Comparison of ENCODE assay signal across 1 cellular context in the genomic region with DNA sequence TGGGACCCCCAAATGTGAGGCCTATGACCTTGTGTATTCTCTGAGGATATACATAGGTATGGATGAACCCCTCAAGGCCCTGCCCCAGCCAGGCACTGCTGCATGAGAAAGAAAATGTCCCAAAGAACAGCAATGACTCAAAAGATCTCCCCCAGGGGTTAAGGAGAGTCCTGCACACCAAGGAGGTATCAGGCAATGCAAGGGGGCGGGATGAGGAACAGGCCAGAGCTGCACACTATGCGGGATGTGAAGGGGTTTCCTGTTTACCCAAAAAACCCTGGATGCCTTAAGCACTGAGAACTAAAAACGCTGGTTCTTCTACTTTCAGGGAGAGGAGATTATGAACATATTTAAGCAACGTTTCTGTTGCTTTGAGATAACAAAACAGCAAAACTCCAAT.
TF ChIP-seq lines count a peak whose summit lies in the region.

No MANE protein-coding gene starts in this region.

TF ChIP-seq in HepG2, 621 proteins besides CTCF, POLR2A, EP300 and RAD21:
- TF ChIP-seq, protein P1, sequence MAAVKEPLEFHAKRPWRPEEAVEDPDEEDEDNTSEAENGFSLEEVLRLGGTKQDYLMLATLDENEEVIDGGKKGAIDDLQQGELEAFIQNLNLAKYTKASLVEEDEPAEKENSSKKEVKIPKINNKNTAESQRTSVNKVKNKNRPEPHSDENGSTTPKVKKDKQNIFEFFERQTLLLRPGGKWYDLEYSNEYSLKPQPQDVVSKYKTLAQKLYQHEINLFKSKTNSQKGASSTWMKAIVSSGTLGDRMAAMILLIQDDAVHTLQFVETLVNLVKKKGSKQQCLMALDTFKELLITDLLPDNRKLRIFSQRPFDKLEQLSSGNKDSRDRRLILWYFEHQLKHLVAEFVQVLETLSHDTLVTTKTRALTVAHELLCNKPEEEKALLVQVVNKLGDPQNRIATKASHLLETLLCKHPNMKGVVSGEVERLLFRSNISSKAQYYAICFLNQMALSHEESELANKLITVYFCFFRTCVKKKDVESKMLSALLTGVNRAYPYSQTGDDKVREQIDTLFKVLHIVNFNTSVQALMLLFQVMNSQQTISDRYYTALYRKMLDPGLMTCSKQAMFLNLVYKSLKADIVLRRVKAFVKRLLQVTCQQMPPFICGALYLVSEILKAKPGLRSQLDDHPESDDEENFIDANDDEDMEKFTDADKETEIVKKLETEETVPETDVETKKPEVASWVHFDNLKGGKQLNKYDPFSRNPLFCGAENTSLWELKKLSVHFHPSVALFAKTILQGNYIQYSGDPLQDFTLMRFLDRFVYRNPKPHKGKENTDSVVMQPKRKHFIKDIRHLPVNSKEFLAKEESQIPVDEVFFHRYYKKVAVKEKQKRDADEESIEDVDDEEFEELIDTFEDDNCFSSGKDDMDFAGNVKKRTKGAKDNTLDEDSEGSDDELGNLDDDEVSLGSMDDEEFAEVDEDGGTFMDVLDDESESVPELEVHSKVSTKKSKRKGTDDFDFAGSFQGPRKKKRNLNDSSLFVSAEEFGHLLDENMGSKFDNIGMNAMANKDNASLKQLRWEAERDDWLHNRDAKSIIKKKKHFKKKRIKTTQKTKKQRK (IDR thresholded peaks at IDR 0.05; ENCODE audit: low read length): no peak
- no peak for TF ChIP-seq SP1 (IDR thresholded peaks at IDR 0.05)
- no peak for TF ChIP-seq SP1 (CRISPR knock-in tag; IDR thresholded peaks at IDR 0.05)
- no peak for TF ChIP-seq MAZ (IDR thresholded peaks at IDR 0.05; ENCODE audit: borderline replicate concordance, low read depth, low read length)
- no peak for TF ChIP-seq MAZ (CRISPR knock-in tag; IDR thresholded peaks at IDR 0.05; ENCODE audit: low read depth)
- no peak for TF ChIP-seq ARNTL (CRISPR knock-in tag; IDR thresholded peaks at IDR 0.05)
- TF ChIP-seq ZNF430 (CRISPR knock-in tag; IDR thresholded peaks at IDR 0.05): no peak
- TF ChIP-seq ARNT (IDR thresholded peaks at IDR 0.05): no peak
- TF ChIP-seq MAX (IDR thresholded peaks at IDR 0.05): no peak
- no peak for TF ChIP-seq NFKB2 (CRISPR knock-in tag; IDR thresholded peaks at IDR 0.05; ENCODE audit: borderline replicate concordance)
- no peak for TF ChIP-seq SOX5 (CRISPR knock-in tag; IDR thresholded peaks at IDR 0.05; ENCODE audit: borderline replicate concordance)
- no peak for TF ChIP-seq KLF6 (CRISPR knock-in tag; IDR thresholded peaks at IDR 0.05)
- no peak for TF ChIP-seq ZNF597 (CRISPR knock-in tag; IDR thresholded peaks at IDR 0.05)
- no peak for TF ChIP-seq TEAD3 (CRISPR knock-in tag; optimal IDR thresholded peaks at IDR 0.05; ENCODE audit: borderline replicate concordance)
- no peak for TF ChIP-seq HNF4G (IDR thresholded peaks at IDR 0.05; ENCODE audit: borderline replicate concordance, low read depth, low read length)
- no peak for TF ChIP-seq HNF4G (CRISPR knock-in tag; IDR thresholded peaks at IDR 0.05; ENCODE audit: borderline replicate concordance, low read depth)
